24 cellular contexts compared by ENCODE assay signal in genomic region chr1:109294481-109294880, GRCh38. TPM values are rescaled to one million over a fixed set of nuclear protein-coding genes. Genes with fewer than 3 reads are reported as not detected.
DNase-seq lines count a peak whose midpoint lies in the region; ATAC-seq and TF ChIP-seq lines count a peak whose summit lies in the region.
"Had no signal": no experiment of that assay in that cellular context is flagged by ENCODE, and none has a peak within 500 bp of the region (broad histone marks: within the 10 kb centered on the region; RNA-seq: fewer than 3 reads in every experiment).

No MANE protein-coding gene starts in this region.

- no peak for TF ChIP-seq POLR2A in gastrocnemius medialis (IDR thresholded peaks at IDR 0.05)

- no peaks in the 10 kb centered on the region for H3K27me3 ChIP-seq in neutrophil
- H3K27me3 ChIP-seq in gastrocnemius medialis: peaks cover 0 to 9% (median 0%) of the 10 kb centered on the region in 3 donors

- H3K27ac ChIP-seq in neutrophil (peak overlapping the region; percentile 63), gastrocnemius medialis (no peak overlapping the region)
- H3K27ac ChIP-seq: HL-60 had no signal

- TF ChIP-seq CTCF in neutrophil (IDR thresholded peaks at IDR 0.05) (no peak), gastrocnemius medialis (IDR thresholded peaks at IDR 0.05 in 4 of 5, conservative IDR thresholded peaks at IDR 0.05 in 1 of 5) (no peak)

- in situ Hi-C loops in gastrocnemius medialis (cut with MboI; ENCODE audit: low sequenced_read_pairs in 4 of 4): loop anchor here in 1 of 4 donors (25.0 kb wide), 1 partner anchor 243 kb away; the partner anchor contains the start of genes GNAI3 and GPR61

- H3K9me3 ChIP-seq in neutrophil: no peaks in the 10 kb centered on the region
- H3K9me3 ChIP-seq in gastrocnemius medialis: no peaks in the 10 kb centered on the region
- H3K9me3 ChIP-seq: MG63, SK-N-SH had no signal

- H3K4me1 ChIP-seq in neutrophil (ENCODE audit: control insufficient read depth in 1 of 2, insufficient read depth in 1 of 2, low read depth in 1 of 2, low read length in 1 of 2): peaks cover 43 to 53% of the 10 kb centered on the region in 2 experiments
- H3K4me1 ChIP-seq in gastrocnemius medialis: peaks cover 9 to 12% of the 10 kb centered on the region in 2 donors

- ATAC-seq in gastrocnemius medialis (no peak), HG03439 (IDR thresholded peaks at IDR 0.05; ENCODE audit: unreplicated experiment) (no peak)
- ATAC-seq: Right ventricle myocardium inferior had no signal

- no peak overlapping the region for H3K4me3 ChIP-seq in neutrophil (ENCODE audit: low read depth in 1 of 2, low read length in 1 of 2)
- no peak overlapping the region for H3K4me3 ChIP-seq in gastrocnemius medialis
- H3K4me3 ChIP-seq: MG63 had no signal

- intact Hi-C loops in gastrocnemius medialis (cut with DNase I; ENCODE audit: low total_unique reads): no loop called here

- DNase-seq in CD1c-positive myeloid dendritic cell (ENCODE audit: extremely low spot score) (peak; percentile 44), MV-4-11 (lab: John Stamatoyannopoulos, UW) (peak; percentile 70), SKM-1 treated with dmso at 0.1 percent for 144 hours (lab: John Stamatoyannopoulos, UW; ENCODE audit: unreplicated experiment) (peak; percentile 37), gastrocnemius medialis (no peak), activated T-cell treated with anti-CD3 and anti-CD28 coated beads for 4 hours (no peak)
- DNase-seq in stimulated activated CD4-positive, alpha-beta T cell treated with anti-CD3 and anti-CD28 coated beads, Interleukin-2, amount 100 ng/mL, for 24 hours: no peak
- DNase-seq: CD4-positive, CD25-positive, alpha-beta regulatory T cell; COR-L47; DMS 273 treated with DMSO at 0.1 percent for 48 hours; DND-41; Kasumi-1; MG63; NCI-H1105 treated with DMSO at 0.1 percent for 48 hours; NCI-H187 treated with DMSO at 0.1 percent for 48 hours; NCI-H524; NCI-H82; SK-N-SH; T-helper 1 cell had no signal

- H3K36me3 ChIP-seq in neutrophil (no peaks in the 10 kb centered on the region), gastrocnemius medialis (no peaks in the 10 kb centered on the region)
- H3K36me3 ChIP-seq: MG63 had no signal

RNA-seq across cellular contexts. Expression of gene PSRC1, which starts 11.5 kb away (rescaled TPM):
- 1 to 10 TPM in 1 of 4 donors, under 1 TPM in 2, not detected in 1; 0.19 to 2.3 (median 0.84) TPM for total RNA-seq in gastrocnemius medialis

RNA-seq across cellular contexts. Expression of gene MYBPHL, which starts 12.3 kb away (rescaled TPM):
- 1 to 10 TPM in 1 of 4 donors, not detected in 3; 3.1 TPM for total RNA-seq in gastrocnemius medialis
- total RNA-seq: CD4-positive, CD25-positive, alpha-beta regulatory T cell; H7; HFFc6; Right ventricle myocardium inferior had no signal

RNA-seq across cellular contexts. Expression of gene CELSR2, which starts 45.1 kb away (rescaled TPM):
- total RNA-seq in gastrocnemius medialis: 10 to 100 TPM in 1 of 4 donors, 1 to 10 TPM in 3; 5.8 to 12.5 (median 7.9) TPM

Comparison
In these comparisons a context has a peak if more than half of its experiments do, and no peak if none do; other contexts are left out.
1. DNase-seq: peak in CD1c-positive myeloid dendritic cell (single experiment), MV-4-11 (single experiment) and SKM-1 treated with dmso at 0.1 percent for 144 hours (single experiment); none in gastrocnemius medialis (0 of 2), stimulated activated CD4-positive, alpha-beta T cell treated with anti-CD3 and anti-CD28 coated beads, Interleukin-2, amount 100 ng/mL, for 24 hours (0 of 2) and activated T-cell treated with anti-CD3 and anti-CD28 coated beads for 4 hours (single experiment).